Comparison of ENCODE assay signal across 11 cellular contexts in genomic region chr11:12853652-12854296, GRCh38.
A peak's percentile ranks its signal among the peaks of the same experiment; 100 is the strongest.
DNase-seq lines count a peak whose midpoint lies in the region; ATAC-seq and TF ChIP-seq lines count a peak whose summit lies in the region.
"Had no signal": no experiment of that assay in that cellular context is flagged by ENCODE, and none has a peak within 500 bp of the region (broad histone marks: within the 10 kb centered on the region; RNA-seq: fewer than 3 reads in every experiment).

No MANE protein-coding gene starts in this region.

- H3K27ac ChIP-seq in esophagus (ENCODE audit: low read depth in 2 of 2, low read length in 1 of 2) (peak overlapping the region; percentile 66 to 72), right lobe of liver (peak overlapping the region; percentile 30 to 96 (median 76)), smooth muscle cell (ENCODE audit: low read depth) (peak overlapping the region; percentile 66)

- 36 to 49% methylated on average over 7 of the region's 7 CpGs for WGBS in esophagus, 2 donors
- WGBS in right lobe of liver (ENCODE audit: insufficient coverage, low coverage, low lambda C conversion rate, missing lambda C conversion rate), result 16% methylated on average over 7 of the region's 7 CpGs
- WGBS in smooth muscle cell (ENCODE audit: low lambda C conversion rate), result 35% methylated on average over 7 of the region's 7 CpGs

- TF ChIP-seq POLR2A in right lobe of liver (IDR thresholded peaks at IDR 0.05), result peak; percentile 17

- peaks cover 100% of the 10 kb centered on the region for H4K20me1 ChIP-seq in smooth muscle cell (ENCODE audit: low read depth)

- H3K4me1 ChIP-seq in esophagus (ENCODE audit: control insufficient read depth in 2 of 2, insufficient read depth in 2 of 2, low read length in 1 of 2) (peaks cover 0 to 4% of the 10 kb centered on the region in 2 donors), right lobe of liver (peaks cover 0 to 43% (median 17%) of the 10 kb centered on the region in 4 donors), smooth muscle cell (ENCODE audit: low read depth) (peaks cover 9% of the 10 kb centered on the region)

- TF ChIP-seq CTCF in right lobe of liver (IDR thresholded peaks at IDR 0.05), result no peak
- TF ChIP-seq CTCF in smooth muscle cell (IDR thresholded peaks at IDR 0.05; ENCODE audit: borderline replicate concordance, insufficient read depth, poor library complexity, severe bottlenecking), result no peak

- DNase-seq in NCI-H2227 treated with DMSO at 0.1 percent for 48 hours (lab: John Stamatoyannopoulos, UW) (peak; percentile 33), right lobe of liver (peak in 1 of 3 donors; percentile 74), smooth muscle cell (lab: John Stamatoyannopoulos, UW; ENCODE audit: unreplicated experiment) (no peak), amygdala (lab: John Stamatoyannopoulos, UW) (no peak)
- no peak for DNase-seq in activated CD4-positive, alpha-beta T cell treated with anti-CD3 and anti-CD28 coated beads, Interleukin-2, amount 50 U/mL, for 1 hour
- DNase-seq: amniotic stem cell, kidney glomerular epithelial cell had no signal

- peaks cover 92% of the 10 kb centered on the region for H3K79me2 ChIP-seq in smooth muscle cell (ENCODE audit: low read depth)

- H3K4me3 ChIP-seq in esophagus (ENCODE audit: low read depth in 1 of 2, low read length in 2 of 2) (peak overlapping the region in 1 of 2 donors; percentile 13), right lobe of liver (no peak overlapping the region), smooth muscle cell (no peak overlapping the region)

- H3F3A ChIP-seq in smooth muscle cell (ENCODE audit: low read depth), result peaks cover 23% of the 10 kb centered on the region

- H3K27me3 ChIP-seq in esophagus (ENCODE audit: control insufficient read depth in 1 of 2, insufficient read depth in 2 of 2, low read length in 2 of 2) (no peaks in the 10 kb centered on the region), right lobe of liver (no peaks in the 10 kb centered on the region), smooth muscle cell (ENCODE audit: low read depth) (no peaks in the 10 kb centered on the region)

- H3K36me3 ChIP-seq in esophagus (ENCODE audit: control insufficient read depth in 2 of 2, insufficient read depth in 2 of 2, low read length in 1 of 2), result no peaks in the 10 kb centered on the region
- H3K36me3 ChIP-seq in right lobe of liver, result no peaks in the 10 kb centered on the region
- no peaks in the 10 kb centered on the region for H3K36me3 ChIP-seq in smooth muscle cell (ENCODE audit: low read depth)

- H3K9me3 ChIP-seq in esophagus (ENCODE audit: control insufficient read depth in 2 of 2, insufficient read depth in 1 of 2, low read depth in 1 of 2, low read length in 1 of 2), result no peaks in the 10 kb centered on the region
- no peaks in the 10 kb centered on the region for H3K9me3 ChIP-seq in right lobe of liver
- no peaks in the 10 kb centered on the region for H3K9me3 ChIP-seq in smooth muscle cell (replicated peaks; ENCODE audit: low read depth)

- intact Hi-C loops in right lobe of liver (cut with DNase I), result no loop called here

- peak overlapping the region; percentile 58 for H3K4me2 ChIP-seq in smooth muscle cell

- no peak overlapping the region for H3K9ac ChIP-seq in smooth muscle cell (ENCODE audit: low read depth)

- peak; percentile 74 to 85 (median 78) for ATAC-seq in right lobe of liver
- ATAC-seq in HG03354 (IDR thresholded peaks at IDR 0.05; ENCODE audit: poor library complexity, severe bottlenecking, unreplicated experiment), result no peak
- ATAC-seq in GM21360 (IDR thresholded peaks at IDR 0.05; ENCODE audit: unreplicated experiment), result no peak
- ATAC-seq: Panc1 had no signal

- no peak overlapping the region for H2AFZ ChIP-seq in smooth muscle cell (ENCODE audit: low read depth)

Comparison
In these comparisons a context has a peak if more than half of its experiments do, and no peak if none do; other contexts are left out.
1. ATAC-seq: peak in right lobe of liver (4 of 4); none in HG03354 (single experiment) and GM21360 (single experiment).
2. Peak in every context shown above with its lines, with median percentiles within 50 percentile points of each other: H3K27ac ChIP-seq.